In the genomic region with DNA sequence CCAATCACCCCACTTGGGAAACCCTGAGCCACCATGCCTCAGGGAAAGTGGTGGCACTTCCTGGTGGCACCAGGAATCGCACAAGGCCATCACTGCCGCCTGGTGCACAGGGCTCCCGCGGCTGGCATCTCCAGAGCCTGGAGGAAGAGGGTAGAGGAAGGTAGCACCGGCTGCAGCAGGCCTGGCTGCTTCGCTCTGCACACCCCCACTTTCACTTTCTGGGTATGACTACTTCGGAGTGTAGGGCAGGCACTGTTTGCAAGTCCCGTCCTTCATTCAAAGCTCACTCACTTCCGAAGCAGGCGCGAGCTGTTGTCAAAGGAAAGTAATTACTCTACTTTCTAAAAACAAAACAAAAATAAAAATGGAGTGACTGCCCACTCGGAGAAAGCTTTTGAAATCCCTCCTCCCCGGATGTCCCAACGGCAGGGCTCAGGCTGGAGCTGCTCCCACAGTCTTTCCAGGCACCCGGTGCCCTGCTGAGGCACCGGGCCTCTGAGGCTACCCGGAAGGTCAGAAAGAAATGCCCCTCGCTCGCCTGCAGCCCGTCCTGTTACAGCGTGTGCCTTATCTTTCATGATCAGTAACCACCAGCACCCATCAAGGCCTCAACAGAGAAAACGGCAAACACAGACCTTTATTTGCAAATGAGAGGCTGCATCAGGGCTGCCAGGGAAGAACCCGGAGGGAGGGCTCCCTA, we compare ENCODE assay signal across 1 cellular context.
TF ChIP-seq lines count a peak whose summit lies in the region.

No MANE protein-coding gene starts in this region.

TF ChIP-seq in GM23338, 12 proteins besides CTCF, POLR2A, EP300 and RAD21 (continued from another document):
- no peak for TF ChIP-seq ZNF462 (CRISPR knock-in tag; IDR thresholded peaks at IDR 0.05)
TF ChIP-seq in GM23338: peak in this region for 0.
